Comparison of ENCODE assay signal across 20 cellular contexts in genomic region chr2:163919717-163920116, GRCh38.
A peak's percentile ranks its signal among the peaks of the same experiment; 100 is the strongest.
DNase-seq lines count a peak whose midpoint lies in the region; ATAC-seq, FAIRE-seq and TF ChIP-seq lines count a peak whose summit lies in the region.
"Had no signal": no experiment of that assay in that cellular context is flagged by ENCODE, and none has a peak within 500 bp of the region (broad histone marks: within the 10 kb centered on the region; RNA-seq: fewer than 3 reads in every experiment).

No MANE protein-coding gene starts in this region.

- no peak for TF ChIP-seq CTCF in A549 (IDR thresholded peaks at IDR 0.05)
- TF ChIP-seq CTCF in fibroblast of the aortic adventitia (IDR thresholded peaks at IDR 0.05; ENCODE audit: insufficient read depth, low read length): no peak
- TF ChIP-seq CTCF in tibial nerve (IDR thresholded peaks at IDR 0.05): no peak

- WGBS in A549 (ENCODE audit: missing lambda C conversion rate): 70% methylated on average over 5 of the region's 5 CpGs
- WGBS in tibial nerve, 2 donors: 60 to 70% methylated on average over 5 of the region's 5 CpGs

- TF ChIP-seq POLR2A in A549 (IDR thresholded peaks at IDR 0.05; ENCODE audit: low read length) (no peak), tibial nerve (IDR thresholded peaks at IDR 0.05) (no peak)

- H3K36me3 ChIP-seq in tibial nerve: no peaks in the 10 kb centered on the region

- no peak for TF ChIP-seq EP300 in A549 (IDR thresholded peaks at IDR 0.05)
- TF ChIP-seq EP300 in Ishikawa (IDR thresholded peaks at IDR 0.05; ENCODE audit: borderline replicate concordance): no peak
- TF ChIP-seq EP300 in tibial nerve (IDR thresholded peaks at IDR 0.05): no peak

- FAIRE-seq in A549 (lab: Jason Lieb, UNC): no peak
- FAIRE-seq: A204.1, HTR-8/SVneo had no signal

- TF ChIP-seq RAD21 in A549 (conservative IDR thresholded peaks at IDR 0.05 in 1 of 2, IDR thresholded peaks at IDR 0.05 in 1 of 2): no peak
- no peak for TF ChIP-seq RAD21 in Ishikawa (IDR thresholded peaks at IDR 0.05; ENCODE audit: low read depth)

- no peak for DNase-seq in A549 (ENCODE audit: low read depth in 1 of 2, low spot score in 1 of 2)
- DNase-seq in amniotic epithelial cell (ENCODE audit: low read depth): peak; percentile 9
- peak; percentile 3 for DNase-seq in fibroblast of the aortic adventitia (ENCODE audit: low read depth)
- DNase-seq in tibial nerve (ENCODE audit: low spot score in 2 of 2): no peak
- no peak for DNase-seq in kidney glomerular epithelial cell (lab: John Stamatoyannopoulos, UW)
- DNase-seq: C1 segment of cervical spinal cord, DMS79, HCEC 1CT, NCI-H1092, NCI-H146, NCI-H2029 treated with DMSO at 0.1 percent for 48 hours, NCI-H2171 treated with DMSO at 0.1 percent for 48 hours, NCI-H446 treated with DMSO at 0.1 percent for 48 hours, NCI-H69 had no signal

- no peak overlapping the region for H3K4me2 ChIP-seq in A549

- H3K4me3 ChIP-seq in A549: no peak overlapping the region
- H3K4me3 ChIP-seq in fibroblast of the aortic adventitia (ENCODE audit: low read depth, low read length): no peak overlapping the region
- H3K4me3 ChIP-seq in tibial nerve: no peak overlapping the region

- H3K9me3 ChIP-seq in A549 (no peaks in the 10 kb centered on the region), tibial nerve (peaks cover 0 to 4% (median 0%) of the 10 kb centered on the region in 4 donors)

- POLR2A ChIA-PET in A549 (lab: Yijun Ruan, JAX): no interaction called here

- H3K4me1 ChIP-seq in A549: no peaks in the 10 kb centered on the region
- no peaks in the 10 kb centered on the region for H3K4me1 ChIP-seq in tibial nerve

- no peak overlapping the region for H3K27ac ChIP-seq in A549
- no peak overlapping the region for H3K27ac ChIP-seq in tibial nerve

- CTCF ChIA-PET in A549 (lab: Yijun Ruan, JAX): no interaction called here

- ATAC-seq in A549: no peak
- ATAC-seq in GM21717 (IDR thresholded peaks at IDR 0.05; ENCODE audit: unreplicated experiment): no peak
- ATAC-seq in GM19328 (IDR thresholded peaks at IDR 0.05; ENCODE audit: unreplicated experiment): no peak
- ATAC-seq: Right ventricle myocardium inferior had no signal

- H3K27me3 ChIP-seq in tibial nerve: no peaks in the 10 kb centered on the region

TF ChIP-seq in A549, 52 proteins besides CTCF, POLR2A, EP300 and RAD21:
- TF ChIP-seq TP53 (CRISPR knock-in tag; IDR thresholded peaks at IDR 0.05) (no peak), CEBPB (IDR thresholded peaks at IDR 0.05) (peak; percentile 20 to 59; a peak in 3 of 4 replicates)
TF ChIP-seq in A549: peak in this region for 1.

TF ChIP-seq in Ishikawa, 13 proteins besides CTCF, POLR2A, EP300 and RAD21:
- TF ChIP-seq MAX (IDR thresholded peaks at IDR 0.05) (no peak), FOXM1 (IDR thresholded peaks at IDR 0.05; ENCODE audit: borderline replicate concordance, low read depth) (no peak), YY1 (IDR thresholded peaks at IDR 0.05; ENCODE audit: low read depth) (no peak), EGR1 (IDR thresholded peaks at IDR 0.05) (no peak), TCF12 (IDR thresholded peaks at IDR 0.05; ENCODE audit: low read depth) (no peak), CEBPB (IDR thresholded peaks at IDR 0.05) (peak; percentile 56; the same call in 1 of the 2 replicates)

Comparison
In these comparisons a context has a peak if more than half of its experiments do, and no peak if none do; other contexts are left out.
1. DNase-seq: peak in amniotic epithelial cell (single experiment) and fibroblast of the aortic adventitia (single experiment); none in A549 (0 of 2), tibial nerve (0 of 2) and kidney glomerular epithelial cell (single experiment).